In the genomic region with DNA sequence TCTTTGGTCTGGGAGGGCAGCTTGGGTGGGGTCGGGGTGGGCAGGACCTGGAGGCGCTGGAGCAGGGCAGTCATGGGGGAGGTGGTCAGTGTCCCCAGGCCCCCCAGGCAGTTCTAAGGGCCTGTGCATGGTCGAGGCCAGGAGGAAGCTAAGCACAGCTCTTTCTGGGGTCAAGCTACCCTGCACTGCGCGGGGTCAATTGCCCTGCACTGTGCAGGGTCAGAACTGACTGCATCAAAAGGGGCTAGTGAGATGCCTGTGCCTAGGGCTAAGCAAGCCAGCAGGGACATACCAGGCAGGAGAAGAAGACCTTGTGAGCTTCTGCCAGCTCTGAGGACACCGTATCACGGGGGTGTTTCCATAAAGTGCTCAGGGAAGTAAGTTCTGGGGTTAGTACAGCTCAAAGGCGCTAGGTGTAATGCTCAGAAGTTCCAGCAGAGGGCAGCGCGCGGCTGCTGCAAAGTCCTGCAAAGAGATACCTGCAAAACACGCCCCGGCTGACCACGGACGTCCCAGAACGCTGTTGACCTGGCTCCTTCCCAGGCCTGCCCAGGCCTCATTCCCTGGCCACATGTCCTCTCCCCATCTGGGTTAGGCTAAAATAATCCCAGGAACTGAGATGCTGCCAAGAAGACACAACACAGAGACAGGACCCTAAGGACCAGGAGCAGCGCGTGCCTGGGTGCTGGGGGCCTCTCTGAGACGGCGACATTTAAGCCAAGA, we compare ENCODE assay signal across 8 cellular contexts. TPM values are rescaled to one million over a fixed set of nuclear protein-coding genes. Genes with fewer than 3 reads are reported as not detected.
DNase-seq lines count a peak whose midpoint lies in the region; ATAC-seq and TF ChIP-seq lines count a peak whose summit lies in the region.

No MANE protein-coding gene starts in this region.

- peak; percentile 79 to 83 (median 81) for ATAC-seq in heart left ventricle
- peak; percentile 84 for ATAC-seq in aorta (ENCODE audit: low FRiP score)

- TF ChIP-seq CTCF in BE2C (IDR thresholded peaks at IDR 0.05; ENCODE audit: low read depth, low read length) (peak; percentile 77), heart left ventricle (IDR thresholded peaks at IDR 0.05) (peak; percentile 93 to 99 (median 97))

- no peaks in the 10 kb centered on the region for H3K4me1 ChIP-seq in BE2C
- H3K4me1 ChIP-seq in heart left ventricle = peaks cover 0 to 24% (median 10%) of the 10 kb centered on the region in 12 donors
- H3K4me1 ChIP-seq in aorta (ENCODE audit: control insufficient read depth in 1 of 2, insufficient read depth in 2 of 2, low read length in 2 of 2) = no peaks in the 10 kb centered on the region

- H3K27me3 ChIP-seq in BE2C (no peaks in the 10 kb centered on the region), heart left ventricle (no peaks in the 10 kb centered on the region), aorta (ENCODE audit: control insufficient read depth in 1 of 2, insufficient read depth in 2 of 2, low read length in 1 of 2) (no peaks in the 10 kb centered on the region)

- H3K36me3 ChIP-seq in BE2C (no peaks in the 10 kb centered on the region), heart left ventricle (no peaks in the 10 kb centered on the region), aorta (ENCODE audit: control insufficient read depth in 1 of 2, insufficient read depth in 2 of 2, low read length in 1 of 2) (no peaks in the 10 kb centered on the region)

- intact Hi-C loops in heart left ventricle (cut with DNase I) = loop anchor here (1.0 to 10.0 kb wide), 12 partner anchors 103 to 560 kb away; no protein-coding TSS in a partner anchor
- intact Hi-C loops in aorta (cut with DNase I) = loop anchor here (2.0 kb wide), 3 partner anchors 361 to 557 kb away; no protein-coding TSS in a partner anchor

- no peaks in the 10 kb centered on the region for H3K9me3 ChIP-seq in BE2C
- no peaks in the 10 kb centered on the region for H3K9me3 ChIP-seq in heart left ventricle
- no peaks in the 10 kb centered on the region for H3K9me3 ChIP-seq in aorta (ENCODE audit: control insufficient read depth, low read length)

- no peak for TF ChIP-seq POLR2A in heart left ventricle (IDR thresholded peaks at IDR 0.05)

- peak; percentile 65 for DNase-seq in BE2C
- DNase-seq in GM19240 (ENCODE audit: insufficient read length, low spot score) = peak; percentile 81
- DNase-seq in KG1 (lab: John Stamatoyannopoulos, UW) = peak; percentile 64
- DNase-seq in SW480 (ENCODE audit: low spot score) = peak; percentile 71
- DNase-seq in activated naive CD8-positive, alpha-beta T cell treated with anti-CD3 and anti-CD28 coated beads, Interleukin-2, amount 50 U/mL, for 16 hours (ENCODE audit: low read depth, low spot score) = peak; percentile 45
- peak; percentile 84 to 90 (median 87) for DNase-seq in heart left ventricle
- DNase-seq in pulmonary artery endothelial cell (ENCODE audit: low read depth, low spot score) = peak; percentile 26
- DNase-seq in aorta = peak; percentile 86 to 93

- peak overlapping the region in 8 of 12 donors; percentile 28 to 78 (median 60) for H3K27ac ChIP-seq in heart left ventricle
- no peak overlapping the region for H3K27ac ChIP-seq in aorta (ENCODE audit: low read depth in 1 of 2, low read length in 2 of 2)

- WGBS in heart left ventricle, 4 donors = 21 to 42% (median 26%) methylated on average over 13 to 20 of the region's 20 CpGs
- WGBS in aorta, 2 donors = 31 to 32% methylated on average over 20 of the region's 20 CpGs

- H3K4me3 ChIP-seq in BE2C (ENCODE audit: low read depth, low read length) (no peak overlapping the region), heart left ventricle (peak overlapping the region in 6 of 12 donors; percentile 22 to 34 (median 24)), aorta (ENCODE audit: low read length in 2 of 2) (no peak overlapping the region)

RNA-seq across cellular contexts. Expression of a gene that starts 18.8 kb away (rescaled TPM):
- 32.5 TPM for polyA plus RNA-seq in BE2C (2012; ENCODE audit: insufficient read depth, insufficient read length, low read depth)
- 10 to 100 TPM; 44.2 to 79.1 (median 64.5) TPM for total RNA-seq in heart left ventricle
- 10 to 100 TPM; 28.8 to 31.7 TPM for polyA plus RNA-seq in heart left ventricle
- total RNA-seq in pulmonary artery endothelial cell = 8.9 and 9.1 TPM in 2 replicates
- total RNA-seq in aorta = 10 to 100 TPM; 76.1 to 84.7 TPM
- polyA plus RNA-seq in aorta = 10 to 100 TPM; 12.6 to 23.7 TPM

Comparison
In these comparisons a context has a peak if more than half of its experiments do, and no peak if none do; other contexts are left out.
1. DNase-seq: peak in every context shown above with its lines; median percentile 90 in aorta; 87 in heart left ventricle; 81 in GM19240; 71 in SW480; 65 in BE2C; 64 in KG1; 45 in activated naive CD8-positive, alpha-beta T cell treated with anti-CD3 and anti-CD28 coated beads, Interleukin-2, amount 50 U/mL, for 16 hours; 26 in pulmonary artery endothelial cell.
2. H3K27ac ChIP-seq: peak in heart left ventricle (8 of 12); none in aorta (0 of 2).